8 cellular contexts compared by ENCODE assay signal in genomic region chr15:92625297-92625980, GRCh38. TPM values are rescaled to one million over a fixed set of nuclear protein-coding genes. Genes with fewer than 3 reads are reported as not detected.
DNase-seq lines count a peak whose midpoint lies in the region; ATAC-seq and TF ChIP-seq lines count a peak whose summit lies in the region.

No MANE protein-coding gene starts in this region.

- H3K9ac ChIP-seq in OCI-LY3 (ENCODE audit: low read length): no peak overlapping the region

- H3K27ac ChIP-seq in OCI-LY3 (ENCODE audit: low read length) (no peak overlapping the region), gastroesophageal sphincter (peak overlapping the region; percentile 10 to 81 (median 70)), OCI-LY7 (ENCODE audit: low read depth, low read length, poor library complexity, severe bottlenecking) (no peak overlapping the region)

- no TSS peak for BruUV-seq in OCI-LY7 (replicated peaks; lab: Mats Ljungman, UMichigan)

- H3K4me1 Mint-ChIP-seq in immature natural killer cell: no peaks in the 10 kb centered on the region

- H3K27me3 ChIP-seq in OCI-LY3 (ENCODE audit: low read depth, low read length) (no peaks in the 10 kb centered on the region), gastroesophageal sphincter (no peaks in the 10 kb centered on the region)

- POLR2A ChIA-PET in OCI-LY7 (lab: Charles Lee): no interaction called here

- no peak for TF ChIP-seq EP300 in gastroesophageal sphincter (IDR thresholded peaks at IDR 0.05)

- no peak for TF ChIP-seq CTCF in GM13977 (IDR thresholded peaks at IDR 0.05; ENCODE audit: extremely low read depth, insufficient read depth, missing control alignments)
- TF ChIP-seq CTCF in OCI-LY3 (IDR thresholded peaks at IDR 0.05; ENCODE audit: low read depth, low read length): no peak
- TF ChIP-seq CTCF in gastroesophageal sphincter (IDR thresholded peaks at IDR 0.05): peak in 1 of 4 experiments; percentile 8
- TF ChIP-seq CTCF in OCI-LY7 (conservative IDR thresholded peaks at IDR 0.05; ENCODE audit: low read length): no peak

- no peaks in the 10 kb centered on the region for H3K36me3 Mint-ChIP-seq in immature natural killer cell

- in situ Hi-C loops in GM13977 (cut with MboI; ENCODE audit: low pct_unique_long_range_greater_than_20kb, low sequenced_read_pairs, unreplicated experiment): no loop called here

- no peaks in the 10 kb centered on the region for H3K36me3 ChIP-seq in OCI-LY3 (replicated peaks; ENCODE audit: low read depth, low read length)
- peaks cover 0 to 32% of the 10 kb centered on the region in 2 donors for H3K36me3 ChIP-seq in gastroesophageal sphincter
- H3K36me3 ChIP-seq in OCI-LY7 (ENCODE audit: insufficient read depth, low read length): no peaks in the 10 kb centered on the region

- DNase-seq in GM13977 (ENCODE audit: low spot score) (peak; percentile 67), immature natural killer cell (no peak), OCI-LY7 (ENCODE audit: low spot score) (no peak), NCI-H146 (lab: John Stamatoyannopoulos, UW) (no peak)
- no peak for DNase-seq in stimulated activated CD8-positive, alpha-beta memory T cell treated with anti-CD3 and anti-CD28 coated beads, Interleukin-4, amount 100 ng/mL, for 48 hours

- TF ChIP-seq POLR2A in gastroesophageal sphincter (IDR thresholded peaks at IDR 0.05): no peak

- H3K27ac Mint-ChIP-seq in immature natural killer cell: no peak overlapping the region

- H3K27me3 Mint-ChIP-seq in immature natural killer cell (ENCODE audit: low read depth in 3 of 3): peaks cover 0 to 7% (median 2%) of the 10 kb centered on the region in 3 donors

- no peaks in the 10 kb centered on the region for H3K9me3 Mint-ChIP-seq in immature natural killer cell

- H3K4me1 ChIP-seq in OCI-LY3 (ENCODE audit: low read length) (peaks cover 10% of the 10 kb centered on the region), gastroesophageal sphincter (peaks cover 0 to 41% (median 14%) of the 10 kb centered on the region in 3 donors), OCI-LY7 (ENCODE audit: insufficient read depth, low read length, poor library complexity, severe bottlenecking) (no peaks in the 10 kb centered on the region)

- intact Hi-C loops in OCI-LY7 (cut with micrococcal nuclease; ENCODE audit: unreplicated experiment): no loop called here

- no peaks in the 10 kb centered on the region for H4K20me1 ChIP-seq in OCI-LY3 (ENCODE audit: insufficient read depth, low read length)
- no peaks in the 10 kb centered on the region for H4K20me1 ChIP-seq in OCI-LY7 (ENCODE audit: insufficient read depth, low read length)

- H3K4me3 Mint-ChIP-seq in immature natural killer cell: no peak overlapping the region

- no peaks in the 10 kb centered on the region for H3K79me2 ChIP-seq in OCI-LY3 (ENCODE audit: low read length)
- no peaks in the 10 kb centered on the region for H3K79me2 ChIP-seq in OCI-LY7 (ENCODE audit: insufficient read depth, low read depth, low read length)

- H3K9me2 ChIP-seq in OCI-LY7 (ENCODE audit: insufficient read depth, low read length): no peaks in the 10 kb centered on the region

- ATAC-seq in GM21576 (IDR thresholded peaks at IDR 0.05; ENCODE audit: unreplicated experiment) (peak; percentile 76), gastroesophageal sphincter (no peak)

- no peak overlapping the region for H3K4me3 ChIP-seq in OCI-LY3 (ENCODE audit: low read length)
- H3K4me3 ChIP-seq in gastroesophageal sphincter: no peak overlapping the region
- no peak overlapping the region for H3K4me3 ChIP-seq in OCI-LY7 (ENCODE audit: low read depth, low read length, poor library complexity, severe bottlenecking)

- H2AFZ ChIP-seq in OCI-LY3 (ENCODE audit: low read depth, low read length) (no peak overlapping the region), OCI-LY7 (ENCODE audit: low read length) (no peak overlapping the region)

- peak overlapping the region; percentile 25 for H3K4me2 ChIP-seq in OCI-LY3 (ENCODE audit: low read length)
- H3K4me2 ChIP-seq in OCI-LY7 (ENCODE audit: low read length): no peak overlapping the region

- 47 to 57% methylated on average over 3 of the region's 3 CpGs for WGBS in gastroesophageal sphincter (ENCODE audit: low coverage in 1 of 2), 2 donors

- CTCF ChIA-PET in OCI-LY7 (lab: Charles Lee; ENCODE audit: unreplicated experiment): no interaction called here

- no peaks in the 10 kb centered on the region for H3K9me3 ChIP-seq in OCI-LY3 (ENCODE audit: insufficient read depth, low read length)
- no peaks in the 10 kb centered on the region for H3K9me3 ChIP-seq in gastroesophageal sphincter
- no peaks in the 10 kb centered on the region for H3K9me3 ChIP-seq in OCI-LY7 (ENCODE audit: low read length)

RNA-seq across cellular contexts. Expression of gene FAM174B, which starts 30.1 kb away (rescaled TPM):
- total RNA-seq in gastroesophageal sphincter: 10 to 100 TPM in 3 of 4 donors, 1 to 10 TPM in 1; 9.2 to 15.5 (median 13.3) TPM
- under 1 TPM in 2 of 3 donors, not detected in 1; 0.71 to 0.78 TPM for polyA plus RNA-seq in immature natural killer cell
- 1.3 and 2.5 TPM in 2 replicates for total RNA-seq in OCI-LY7 (2014; rRNA removed; shearing (Covaris generic))
- 18.3 and 24.4 TPM in 2 replicates for total RNA-seq in OCI-LY7 (2022)

Comparison
In these comparisons a context has a peak if more than half of its experiments do, and no peak if none do; other contexts are left out.
1. H3K27ac ChIP-seq: peak in gastroesophageal sphincter (4 of 4); none in OCI-LY3 (single experiment) and OCI-LY7 (single experiment).